Comparison of ENCODE assay signal across 8 cellular contexts in genomic region chr7:37201003-37201875, GRCh38.
A peak's percentile ranks its signal among the peaks of the same experiment; 100 is the strongest.
DNase-seq lines count a peak whose midpoint lies in the region; ATAC-seq, FAIRE-seq and TF ChIP-seq lines count a peak whose summit lies in the region.

No MANE protein-coding gene starts in this region.

- ATAC-seq in HG03095 (IDR thresholded peaks at IDR 0.05; ENCODE audit: unreplicated experiment) (peak; percentile 56), GM21528 (IDR thresholded peaks at IDR 0.05; ENCODE audit: low FRiP score, unreplicated experiment) (no peak)

- H2BK12ac ChIP-seq in H1 (ENCODE audit: low read depth, low read length), result no peak overlapping the region

- H3K4me3 ChIP-seq in H1 (ENCODE audit: extremely low read depth in 1 of 4, insufficient read depth in 2 of 4, low read depth in 3 of 4, low read length in 4 of 4), result no peak overlapping the region

- no peak overlapping the region for H3K4me3 Mint-ChIP-seq in activated CD4-positive, alpha-beta memory T cell treated with anti-CD3 and anti-CD28 coated beads, Interleukin-2, amount 10 ng/mL, durations not matched to agents 7 days and 5 days

- H4K5ac ChIP-seq in H1 (ENCODE audit: insufficient read length, low read depth, low read length), result no peak overlapping the region

- 52% methylated on average over 6 of the region's 6 CpGs; no CpG with 5 or more reads in 1 of the 2 experiments for WGBS in H1 (ENCODE audit: extremely low coverage in 1 of 2, insufficient coverage in 1 of 2, insufficient read length in 1 of 2, insufficient replicate concordance in 2 of 2, low coverage in 1 of 2, low lambda C conversion rate in 2 of 2, missing lambda C conversion rate in 1 of 2), 2 experiments

- POLR2A ChIA-PET in activated CD4-positive, alpha-beta memory T cell treated with anti-CD3 and anti-CD28 coated beads, Interleukin-2, amount 10 ng/mL, durations not matched to agents 7 days and 5 days (lab: Charles Lee), result no interaction called here
- POLR2A ChIA-PET in H1 (lab: Charles Lee; ENCODE audit: partially characterized antibody), result no interaction called here

- no peak overlapping the region for H2BK15ac ChIP-seq in H1 (ENCODE audit: low read length)

- TF ChIP-seq POLR2A in H1 (IDR thresholded peaks at IDR 0.05; ENCODE audit: control extremely low read depth in 1 of 2, low read depth in 2 of 2, low read length in 2 of 2), result no peak

- H3K27me3 Mint-ChIP-seq in activated CD4-positive, alpha-beta memory T cell treated with anti-CD3 and anti-CD28 coated beads, Interleukin-2, amount 10 ng/mL, durations not matched to agents 7 days and 5 days, result no peaks in the 10 kb centered on the region

- H3K9me3 Mint-ChIP-seq in activated CD4-positive, alpha-beta memory T cell treated with anti-CD3 and anti-CD28 coated beads, Interleukin-2, amount 10 ng/mL, durations not matched to agents 7 days and 5 days, result no peaks in the 10 kb centered on the region

- TF ChIP-seq RAD21 in H1 (IDR thresholded peaks at IDR 0.05 in 1 of 2, conservative IDR thresholded peaks at IDR 0.05 in 1 of 2; ENCODE audit: low read depth in 2 of 2, low read length in 2 of 2), result peak; percentile 86 to 92

- H3K79me1 ChIP-seq in H1 (ENCODE audit: low read depth, low read length), result no peaks in the 10 kb centered on the region

- no peak overlapping the region for H3K56ac ChIP-seq in H1 (replicated peaks; ENCODE audit: insufficient read length, low read depth, low read length)

- H2BK20ac ChIP-seq in H1 (ENCODE audit: low read length), result no peak overlapping the region

- H2BK5ac ChIP-seq in H1 (ENCODE audit: low read depth, low read length), result no peak overlapping the region

- H4K8ac ChIP-seq in H1 (ENCODE audit: extremely low read depth, insufficient read depth, low read length), result no peak overlapping the region

- H3K4me2 ChIP-seq in H1 (ENCODE audit: insufficient read depth in 1 of 2, low read depth in 2 of 2, low read length in 2 of 2), result no peak overlapping the region

- H3K27ac ChIP-seq in H1 (ENCODE audit: low read depth, low read length), result no peak overlapping the region

- H4K91ac ChIP-seq in H1 (replicated peaks; ENCODE audit: insufficient read length, low read length), result no peak overlapping the region

- no peak overlapping the region for H3K14ac ChIP-seq in H1 (ENCODE audit: insufficient read length)

- TF ChIP-seq CTCF in H1 (IDR thresholded peaks at IDR 0.05; ENCODE audit: control extremely low read depth in 1 of 3, insufficient read depth in 1 of 3, low read depth in 1 of 3, low read length in 3 of 3), result peak; percentile 81 to 92 (median 86)

- CTCF ChIA-PET in activated CD4-positive, alpha-beta memory T cell treated with anti-CD3 and anti-CD28 coated beads, Interleukin-2, amount 10 ng/mL, durations not matched to agents 7 days and 5 days (lab: Charles Lee), result interaction anchor here (0.5 to 1.7 kb wide), 16 partner anchors 11 to 711 kb away, joined by 3 to 10 read pairs (median 3); no protein-coding TSS in a partner anchor
- CTCF ChIA-PET in H1 (lab: Charles Lee; ENCODE audit: partially characterized antibody), result interaction anchor here (0.6 to 3.0 kb wide), 33 partner anchors 10 to 977 kb away, joined by 3 to 26 read pairs (median 4); partner anchors contain the start of gene STARD3NL

- H3K27ac Mint-ChIP-seq in activated CD4-positive, alpha-beta memory T cell treated with anti-CD3 and anti-CD28 coated beads, Interleukin-2, amount 10 ng/mL, durations not matched to agents 7 days and 5 days, result no peak overlapping the region

- no peak overlapping the region for H3K4ac ChIP-seq in H1 (replicated peaks; ENCODE audit: insufficient read length, low read depth, low read length)

- no peaks in the 10 kb centered on the region; a peak in 1 of 7 replicates for H3K4me1 ChIP-seq in H1 (replicated peaks in 1 of 4; ENCODE audit: control insufficient read depth in 3 of 4, insufficient read depth in 4 of 4, low read length in 3 of 4)

- DNase-seq in GDM1 (lab: John Stamatoyannopoulos, UW) (peak; percentile 25), NCI-H526 (lab: John Stamatoyannopoulos, UW) (peak; percentile 22 to 84), H1 (ENCODE audit: low read depth in 1 of 2, low spot score in 2 of 2) (peak in 1 of 2 experiments; percentile 88), medulla oblongata (ENCODE audit: extremely low spot score) (peak; percentile 93)
- peak; percentile 54 for DNase-seq in activated CD4-positive, alpha-beta memory T cell treated with anti-CD3 and anti-CD28 coated beads, Interleukin-2, amount 10 ng/mL, durations not matched to agents 7 days and 5 days
- DNase-seq in stimulated activated CD8-positive, alpha-beta memory T cell treated with anti-CD3 and anti-CD28 coated beads, Interleukin-12 subunit alpha, Interleukin-12 subunit beta, amount 100 ng/mL, for 24 hours (ENCODE audit: extremely low read depth), result peak; percentile 3

- H2AFZ ChIP-seq in H1 (ENCODE audit: low read length), result no peak overlapping the region

- peaks cover 0 to 5% (median 0%) of the 10 kb centered on the region in 4 experiments; a peak in 2 of 8 replicates for H3K36me3 ChIP-seq in H1 (ENCODE audit: control insufficient read depth in 2 of 4, insufficient read depth in 4 of 4, low read length in 3 of 4)

- no peaks in the 10 kb centered on the region for H3K79me2 ChIP-seq in H1 (ENCODE audit: control insufficient read depth in 1 of 2, insufficient read depth in 2 of 2, low read length in 2 of 2)

- H2BK120ac ChIP-seq in H1 (replicated peaks; ENCODE audit: low read depth, low read length), result no peak overlapping the region

- no peaks in the 10 kb centered on the region for H3K27me3 ChIP-seq in H1 (replicated peaks in 1 of 4; ENCODE audit: control insufficient read depth in 3 of 4, extremely low read depth in 1 of 4, insufficient read depth in 3 of 4, low read length in 3 of 4)

- TF ChIP-seq EP300 in H1 (IDR thresholded peaks at IDR 0.05; ENCODE audit: borderline replicate concordance in 1 of 2, low read depth in 2 of 2, low read length in 2 of 2), result no peak

- H3K23ac ChIP-seq in H1 (ENCODE audit: insufficient read length), result no peak overlapping the region

- H3K36me3 Mint-ChIP-seq in activated CD4-positive, alpha-beta memory T cell treated with anti-CD3 and anti-CD28 coated beads, Interleukin-2, amount 10 ng/mL, durations not matched to agents 7 days and 5 days (ENCODE audit: low read depth), result peaks cover 40% of the 10 kb centered on the region

- H3K4me1 Mint-ChIP-seq in activated CD4-positive, alpha-beta memory T cell treated with anti-CD3 and anti-CD28 coated beads, Interleukin-2, amount 10 ng/mL, durations not matched to agents 7 days and 5 days, result peaks cover 9% of the 10 kb centered on the region

- no peak overlapping the region for H3K9ac ChIP-seq in H1 (replicated peaks in 1 of 4; ENCODE audit: extremely low read depth in 1 of 4, low read depth in 3 of 4, low read length in 3 of 4)

- no peak overlapping the region for H2AK5ac ChIP-seq in H1 (ENCODE audit: low read depth, low read length)

- no peaks in the 10 kb centered on the region for H3K9me3 ChIP-seq in H1 (ENCODE audit: insufficient read depth in 2 of 2, low read depth in 1 of 2, low read length in 1 of 2)

- peak; percentile 92 for FAIRE-seq in H1 (lab: Jason Lieb, UNC)

- H3K23me2 ChIP-seq in H1 (ENCODE audit: low read depth, low read length), result no peaks in the 10 kb centered on the region

- no peak overlapping the region for H3K18ac ChIP-seq in H1 (ENCODE audit: extremely low read depth, low read length)

- no peaks in the 10 kb centered on the region for H4K20me1 ChIP-seq in H1 (replicated peaks in 1 of 2; ENCODE audit: control insufficient read depth in 1 of 2, insufficient read depth in 2 of 2, low read length in 2 of 2)

TF ChIP-seq in H1, 55 proteins besides CTCF, POLR2A, EP300 and RAD21:
- TF ChIP-seq JUND (IDR thresholded peaks at IDR 0.05; ENCODE audit: low read length), result no peak
- TF ChIP-seq NANOG (IDR thresholded peaks at IDR 0.05; ENCODE audit: insufficient read depth, low read depth, low read length, poor library complexity, severe bottlenecking), result no peak
- TF ChIP-seq CTBP2 (IDR thresholded peaks at IDR 0.05; ENCODE audit: borderline replicate concordance, insufficient read depth, insufficient read length, low read length), result no peak
- TF ChIP-seq YY1 (IDR thresholded peaks at IDR 0.05; ENCODE audit: low read depth, low read length), result peak; percentile 38; the same call in 1 of the 2 replicates
- peak; percentile 69 for TF ChIP-seq TEAD4 (IDR thresholded peaks at IDR 0.05; ENCODE audit: low read depth, low read length)
